Comparison of ENCODE assay signal across 16 cellular contexts in genomic region chr9:129554649-129555048, GRCh38.
DNase-seq lines count a peak whose midpoint lies in the region; ATAC-seq, FAIRE-seq and TF ChIP-seq lines count a peak whose summit lies in the region.
"Had no signal": no experiment of that assay in that cellular context is flagged by ENCODE, and none has a peak within 500 bp of the region (broad histone marks: within the 10 kb centered on the region; RNA-seq: fewer than 3 reads in every experiment).

No MANE protein-coding gene starts in this region.

- H3K9me2 ChIP-seq in GM23338 (ENCODE audit: insufficient read depth), result no peaks in the 10 kb centered on the region

- POLR2A ChIA-PET in A549 (lab: Yijun Ruan, JAX), result interaction anchor here (0.6 to 1.3 kb wide), 2 partner anchors 33 to 59 kb away, joined by 3 to 4 read pairs; no protein-coding TSS in a partner anchor

- TF ChIP-seq RAD21 in A549 (conservative IDR thresholded peaks at IDR 0.05 in 1 of 2, IDR thresholded peaks at IDR 0.05 in 1 of 2), result no peak

- TF ChIP-seq CTCF in A549 (IDR thresholded peaks at IDR 0.05) (no peak), GM23338 (conservative IDR thresholded peaks at IDR 0.05; ENCODE audit: low read depth in 2 of 2) (no peak), endodermal cell (conservative IDR thresholded peaks at IDR 0.05) (no peak), gastrocnemius medialis (IDR thresholded peaks at IDR 0.05 in 4 of 5, conservative IDR thresholded peaks at IDR 0.05 in 1 of 5) (no peak), lower lobe of right lung (IDR thresholded peaks at IDR 0.05) (no peak), osteoblast (IDR thresholded peaks at IDR 0.05; ENCODE audit: extremely low read depth, low read depth, low read length) (no peak)

- peaks cover 34% of the 10 kb centered on the region for H3K27me3 Mint-ChIP-seq in GM23338 (ENCODE audit: insufficient read depth, low read depth, poor library complexity)
- peaks cover 10% of the 10 kb centered on the region for H3K27me3 Mint-ChIP-seq in endodermal cell (ENCODE audit: insufficient read depth)

- no peak overlapping the region for H3K4me3 ChIP-seq in A549
- no peak overlapping the region for H3K4me3 ChIP-seq in GM23338
- H3K4me3 ChIP-seq in endodermal cell (ENCODE audit: low read length), result no peak overlapping the region
- H3K4me3 ChIP-seq in gastrocnemius medialis, result no peak overlapping the region
- H3K4me3 ChIP-seq in lower lobe of right lung, result no peak overlapping the region
- no peak overlapping the region for H3K4me3 ChIP-seq in osteoblast (ENCODE audit: insufficient read depth, low read length)

- H3K4me2 ChIP-seq in A549 (no peak overlapping the region), GM23338 (no peak overlapping the region), osteoblast (ENCODE audit: insufficient read depth, low read length) (no peak overlapping the region)

- no peak for FAIRE-seq in A549 (lab: Jason Lieb, UNC)
- FAIRE-seq: bronchial epithelial cell, HTR-8/SVneo had no signal

- no peak for ATAC-seq in A549
- no peak for ATAC-seq in GM23338
- no peak for ATAC-seq in gastrocnemius medialis
- ATAC-seq in lower lobe of right lung, result no peak
- ATAC-seq: activated naive CD8-positive, alpha-beta T cell treated with anti-CD3 and anti-CD28 coated beads, Interleukin-2, amount 50 U/mL, for 24 hours had no signal

- no peaks in the 10 kb centered on the region for H4K20me1 ChIP-seq in GM23338 (replicated peaks; ENCODE audit: insufficient read depth)
- no peaks in the 10 kb centered on the region for H4K20me1 ChIP-seq in osteoblast (ENCODE audit: insufficient read depth, low read length)

- H3K27ac Mint-ChIP-seq in GM23338 (no peak overlapping the region), endodermal cell (no peak overlapping the region)
- H3K27ac Mint-ChIP-seq: activated naive CD8-positive, alpha-beta T cell treated with anti-CD3 and anti-CD28 coated beads, Interleukin-2, amount 50 U/mL, for 24 hours; T-helper 1 cell treated with Interleukin-12 subunit alpha and Interleukin-12 subunit beta and Interleukin-4 antibody, amounts not matched to agents 30 μg/mL and 1 μg/mL, for 36 hours had no signal

- H3K79me2 ChIP-seq in GM23338 (replicated peaks; ENCODE audit: insufficient read depth), result no peaks in the 10 kb centered on the region
- H3K79me2 ChIP-seq in osteoblast (ENCODE audit: insufficient read depth, low read length), result no peaks in the 10 kb centered on the region

- H3K9me3 Mint-ChIP-seq in GM23338 (no peaks in the 10 kb centered on the region), endodermal cell (no peaks in the 10 kb centered on the region)
- H3K9me3 Mint-ChIP-seq: activated naive CD8-positive, alpha-beta T cell treated with anti-CD3 and anti-CD28 coated beads, Interleukin-2, amount 50 U/mL, for 24 hours; T-helper 1 cell treated with Interleukin-12 subunit alpha and Interleukin-12 subunit beta and Interleukin-4 antibody, amounts not matched to agents 30 μg/mL and 1 μg/mL, for 36 hours had no signal

- CTCF ChIA-PET in A549 (lab: Yijun Ruan, JAX), result interaction anchor here (0.9 to 3.2 kb wide), 9 partner anchors 11 to 423 kb away, joined by 3 to 14 read pairs (median 4); no protein-coding TSS in a partner anchor

- H3K9me3 ChIP-seq in A549 (no peaks in the 10 kb centered on the region), endodermal cell (ENCODE audit: control insufficient read depth, low read length) (no peaks in the 10 kb centered on the region), gastrocnemius medialis (no peaks in the 10 kb centered on the region), lower lobe of right lung (no peaks in the 10 kb centered on the region), osteoblast (ENCODE audit: low read depth, low read length) (no peaks in the 10 kb centered on the region)

- no peak overlapping the region for H3K4me3 Mint-ChIP-seq in GM23338
- H3K4me3 Mint-ChIP-seq in endodermal cell, result no peak overlapping the region
- H3K4me3 Mint-ChIP-seq: activated naive CD8-positive, alpha-beta T cell treated with anti-CD3 and anti-CD28 coated beads, Interleukin-2, amount 50 U/mL, for 24 hours; T-helper 1 cell treated with Interleukin-12 subunit alpha and Interleukin-12 subunit beta and Interleukin-4 antibody, amounts not matched to agents 30 μg/mL and 1 μg/mL, for 36 hours had no signal

- H3F3A ChIP-seq in GM23338 (replicated peaks; ENCODE audit: low read depth), result peaks cover 2% of the 10 kb centered on the region; the same call in 1 of the 2 replicates

- peak in 1 of 2 experiments; percentile 49 for DNase-seq in A549 (ENCODE audit: low read depth in 1 of 2, low spot score in 1 of 2)
- DNase-seq in GM23338 (ENCODE audit: low spot score), result peak; percentile 44
- peak; percentile 37 for DNase-seq in NCI-H69 (lab: John Stamatoyannopoulos, UW)
- DNase-seq in endodermal cell, result peak; percentile 72
- no peak for DNase-seq in gastrocnemius medialis
- no peak for DNase-seq in lower lobe of right lung
- no peak for DNase-seq in osteoblast (ENCODE audit: insufficient read length, low spot score, missing footprints)
- no peak for DNase-seq in SKM-1 (lab: John Stamatoyannopoulos, UW; ENCODE audit: unreplicated experiment)
- DNase-seq: activated CD8-positive, alpha-beta memory T cell treated with anti-CD3 and anti-CD28 coated beads for 24 hours; activated naive CD8-positive, alpha-beta T cell treated with anti-CD3 and anti-CD28 coated beads, Interleukin-2, amount 50 U/mL, for 24 hours; effector CD4-positive, alpha-beta T cell; NCI-H2029 treated with DMSO at 0.1 percent for 48 hours; stimulated activated CD4-positive, alpha-beta T cell treated with anti-CD3 and anti-CD28 coated beads, Interleukin-4, amount 100 ng/mL, for 24 hours had no signal

- H3K9ac ChIP-seq in endodermal cell (ENCODE audit: extremely low read depth, low read length, poor library complexity, severe bottlenecking), result no peak overlapping the region

- peaks cover 40% of the 10 kb centered on the region for H3K4me1 Mint-ChIP-seq in GM23338
- H3K4me1 Mint-ChIP-seq in endodermal cell, result peaks cover 36% of the 10 kb centered on the region

- H3K4me1 ChIP-seq in A549, result peaks cover 74% of the 10 kb centered on the region
- peaks cover 38% of the 10 kb centered on the region for H3K4me1 ChIP-seq in GM23338 (ENCODE audit: insufficient read depth)
- peaks cover 25% of the 10 kb centered on the region for H3K4me1 ChIP-seq in endodermal cell (ENCODE audit: control insufficient read depth, insufficient read depth, low read length)
- peaks cover 3 to 5% of the 10 kb centered on the region in 2 donors for H3K4me1 ChIP-seq in gastrocnemius medialis
- H3K4me1 ChIP-seq in lower lobe of right lung, result peaks cover 10% of the 10 kb centered on the region
- peaks cover 7% of the 10 kb centered on the region for H3K4me1 ChIP-seq in osteoblast (ENCODE audit: insufficient read depth, low read length)

- in situ Hi-C loops in gastrocnemius medialis (cut with MboI; ENCODE audit: low sequenced_read_pairs in 4 of 4), result loop anchor here in 1 of 4 donors (25.0 kb wide), 1 partner anchor 92 kb away; no protein-coding TSS in a partner anchor

- H2AFZ ChIP-seq in GM23338, result no peak overlapping the region
- no peak overlapping the region for H2AFZ ChIP-seq in osteoblast (ENCODE audit: low read length)

- H3K27ac ChIP-seq in A549 (peak overlapping the region; percentile 98 to 99; a peak in 5 of 6 replicates), GM23338 (ENCODE audit: low read depth) (no peak overlapping the region), endodermal cell (ENCODE audit: low read depth, low read length) (no peak overlapping the region), gastrocnemius medialis (no peak overlapping the region), lower lobe of right lung (no peak overlapping the region), osteoblast (ENCODE audit: low read depth, low read length) (no peak overlapping the region)

- TF ChIP-seq EP300 in A549 (IDR thresholded peaks at IDR 0.05), result no peak

- no peak for TF ChIP-seq POLR2A in A549 (IDR thresholded peaks at IDR 0.05; ENCODE audit: low read length)
- no peak for TF ChIP-seq POLR2A in gastrocnemius medialis (IDR thresholded peaks at IDR 0.05)

- intact Hi-C loops in gastrocnemius medialis (cut with DNase I; ENCODE audit: low total_unique reads) (no loop called here), lower lobe of right lung (cut with DNase I) (no loop called here)

- 84% methylated on average over 5 of the region's 5 CpGs for WGBS in A549 (ENCODE audit: missing lambda C conversion rate)
- 93 to 96% methylated on average over 3 to 5 of the region's 5 CpGs for WGBS in endodermal cell (ENCODE audit: insufficient coverage in 1 of 2, insufficient read length in 1 of 2), 2 experiments

- peaks cover 48% of the 10 kb centered on the region for H3K27me3 ChIP-seq in GM23338 (ENCODE audit: insufficient read depth)
- no peaks in the 10 kb centered on the region for H3K27me3 ChIP-seq in endodermal cell (ENCODE audit: control insufficient read depth, insufficient read depth, low read length, poor library complexity, severe bottlenecking)
- peaks cover 0 to 5% (median 0%) of the 10 kb centered on the region in 3 donors for H3K27me3 ChIP-seq in gastrocnemius medialis
- peaks cover 12% of the 10 kb centered on the region for H3K27me3 ChIP-seq in lower lobe of right lung (ENCODE audit: low read depth)
- no peaks in the 10 kb centered on the region for H3K27me3 ChIP-seq in osteoblast (ENCODE audit: insufficient read depth, low read length)

- H3K36me3 ChIP-seq in GM23338 (ENCODE audit: insufficient read depth) (no peaks in the 10 kb centered on the region), endodermal cell (ENCODE audit: control insufficient read depth, insufficient read depth, low read length) (no peaks in the 10 kb centered on the region), gastrocnemius medialis (no peaks in the 10 kb centered on the region), lower lobe of right lung (no peaks in the 10 kb centered on the region), osteoblast (ENCODE audit: insufficient read depth, low read length) (no peaks in the 10 kb centered on the region)

- H3K36me3 Mint-ChIP-seq in GM23338 (ENCODE audit: low read depth), result no peaks in the 10 kb centered on the region
- no peaks in the 10 kb centered on the region for H3K36me3 Mint-ChIP-seq in endodermal cell (ENCODE audit: low read depth)

TF ChIP-seq in GM23338, 12 proteins besides CTCF, POLR2A, EP300 and RAD21:
- TF ChIP-seq STAT1 (IDR thresholded peaks at IDR 0.05; ENCODE audit: unreplicated experiment), result no peak
- no peak for TF ChIP-seq POLR2AphosphoS5 (IDR thresholded peaks at IDR 0.05; ENCODE audit: low read depth)

Comparison
In these comparisons a context has a peak if more than half of its experiments do, and no peak if none do; other contexts are left out.
1. DNase-seq: peak in GM23338 (single experiment), NCI-H69 (single experiment) and endodermal cell (single experiment); none in gastrocnemius medialis (0 of 2), lower lobe of right lung (single experiment), osteoblast (single experiment) and SKM-1 (single experiment).
2. H3K27ac ChIP-seq: peak in A549 (2 of 2); none in GM23338 (single experiment), endodermal cell (single experiment), gastrocnemius medialis (0 of 4), lower lobe of right lung (single experiment) and osteoblast (single experiment).